8 cellular contexts compared by ENCODE assay signal in the genomic region with DNA sequence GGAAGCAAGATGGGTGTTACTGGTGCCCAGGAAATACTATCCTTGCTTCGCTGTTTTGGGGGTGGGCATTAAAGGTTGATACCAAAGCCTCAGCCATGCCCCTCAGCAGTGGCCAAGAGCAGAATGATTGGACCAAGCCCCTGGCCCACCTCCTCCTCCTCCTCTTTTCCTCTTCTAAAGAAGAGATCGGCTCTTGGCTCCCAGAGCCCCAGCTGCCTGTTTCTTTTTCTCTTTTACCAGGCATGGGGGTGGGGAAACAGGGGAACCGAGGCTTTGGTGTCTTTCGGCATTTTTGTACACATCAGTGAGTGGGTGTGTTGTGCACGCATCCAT. TPM values are rescaled to one million over a fixed set of nuclear protein-coding genes. Genes with fewer than 3 reads are reported as not detected.
DNase-seq lines count a peak whose midpoint lies in the region; ATAC-seq and TF ChIP-seq lines count a peak whose summit lies in the region.

No MANE protein-coding gene starts in this region.

- peaks cover 62% of the 10 kb centered on the region for H3K4me1 Mint-ChIP-seq in activated T-cell treated with anti-CD3 and anti-CD28 coated beads, Interleukin-2, amount 50 U/mL, for 72 hours (ENCODE audit: low read depth)

- peak overlapping the region; percentile 91 to 92 for H3K4me3 Mint-ChIP-seq in activated T-cell treated with anti-CD3 and anti-CD28 coated beads, Interleukin-2, amount 50 U/mL, for 72 hours

- peak in 1 of 2 donors; percentile 12 for ATAC-seq in activated T-cell treated with anti-CD3 and anti-CD28 coated beads, Interleukin-2, amount 50 U/mL, for 72 hours (replicated peaks in 1 of 2)
- ATAC-seq in lung (ENCODE audit: insufficient read depth, low FRiP score): no peak
- ATAC-seq in GM21529 (IDR thresholded peaks at IDR 0.05; ENCODE audit: unreplicated experiment): no peak

- TF ChIP-seq CTCF in ascending aorta (IDR thresholded peaks at IDR 0.05) (no peak), lung (IDR thresholded peaks at IDR 0.05; ENCODE audit: control extremely low read depth, extremely low read depth) (no peak), tibial artery (IDR thresholded peaks at IDR 0.05) (no peak)

- no peaks in the 10 kb centered on the region for H3K27me3 Mint-ChIP-seq in activated T-cell treated with anti-CD3 and anti-CD28 coated beads, Interleukin-2, amount 50 U/mL, for 72 hours (ENCODE audit: low read depth)

- H3K36me3 ChIP-seq in ascending aorta (no peaks in the 10 kb centered on the region), lung (ENCODE audit: control insufficient read depth in 2 of 2, insufficient read depth in 2 of 2, low read length in 2 of 2) (no peaks in the 10 kb centered on the region), tibial artery (no peaks in the 10 kb centered on the region)

- intact Hi-C loops in ascending aorta (cut with DNase I): loop anchor here (2.0 kb wide), 1 partner anchor 24 kb away; no protein-coding TSS in a partner anchor
- intact Hi-C loops in tibial artery (cut with DNase I; ENCODE audit: low total_unique reads): no loop called here

- no peaks in the 10 kb centered on the region for H3K27me3 ChIP-seq in ascending aorta
- no peaks in the 10 kb centered on the region for H3K27me3 ChIP-seq in lung (ENCODE audit: control insufficient read depth, insufficient read depth)
- no peaks in the 10 kb centered on the region for H3K27me3 ChIP-seq in tibial artery

- H3K4me1 ChIP-seq in ascending aorta: peaks cover 47 to 83% of the 10 kb centered on the region in 2 donors
- H3K4me1 ChIP-seq in lung (ENCODE audit: control insufficient read depth in 2 of 2, insufficient read depth in 2 of 2, low read length in 2 of 2): peaks cover 46 to 62% of the 10 kb centered on the region in 2 donors
- peaks cover 6 to 93% (median 90%) of the 10 kb centered on the region in 4 donors for H3K4me1 ChIP-seq in tibial artery

- H3K9me3 ChIP-seq in ascending aorta: no peaks in the 10 kb centered on the region
- no peaks in the 10 kb centered on the region for H3K9me3 ChIP-seq in lung (ENCODE audit: control insufficient read depth in 2 of 2, insufficient read depth in 1 of 2, low read length in 1 of 2)
- no peaks in the 10 kb centered on the region for H3K9me3 ChIP-seq in tibial artery

- H3K27ac ChIP-seq in ascending aorta (peak overlapping the region; percentile 91), lung (ENCODE audit: low read depth in 1 of 2, low read length in 1 of 2) (peak overlapping the region; percentile 73 to 93), tibial artery (peak overlapping the region; percentile 93 to 94)

- H3K4me3 ChIP-seq in ascending aorta (peak overlapping the region; percentile 39 to 51), lung (no peak overlapping the region), tibial artery (peak overlapping the region; percentile 16 to 47)

- peaks cover under 1% of the 10 kb centered on the region in 2 donors for H3K36me3 Mint-ChIP-seq in activated T-cell treated with anti-CD3 and anti-CD28 coated beads, Interleukin-2, amount 50 U/mL, for 72 hours (ENCODE audit: insufficient read depth in 2 of 2)

- 9 to 14% methylated on average over 5 of the region's 5 CpGs for whole genome bisulfite sequencing in lung, 2 donors

- DNase-seq in activated T-cell treated with anti-CD3 and anti-CD28 coated beads, Interleukin-2, amount 50 U/mL, for 72 hours: no peak
- no peak for DNase-seq in activated T-cell treated with anti-CD3 and anti-CD28 coated beads, Interleukin-2, amount 50 U/mL, for 48 hours
- DNase-seq in ascending aorta (ENCODE audit: low spot score in 2 of 2) (no peak), lung (ENCODE audit: low spot score) (no peak), tibial artery (no peak), AML-193 (lab: John Stamatoyannopoulos, UW) (no peak)
- DNase-seq in activated CD8-positive, alpha-beta memory T cell treated with anti-CD3 and anti-CD28 coated beads for 24 hours: no peak

- no peaks in the 10 kb centered on the region for H3K9me3 Mint-ChIP-seq in activated T-cell treated with anti-CD3 and anti-CD28 coated beads, Interleukin-2, amount 50 U/mL, for 72 hours

- H3K27ac Mint-ChIP-seq in activated T-cell treated with anti-CD3 and anti-CD28 coated beads, Interleukin-2, amount 50 U/mL, for 72 hours: peak overlapping the region; percentile 88

RNA-seq across cellular contexts. Expression of a gene that starts 5.8 kb away (rescaled TPM):
- 10 to 100 TPM; 12.2 to 14.7 TPM for total RNA-seq in activated T-cell treated with anti-CD3 and anti-CD28 coated beads, Interleukin-2, amount 50 U/mL, for 72 hours
- total RNA-seq in ascending aorta (35.4 TPM), lung (10 to 100 TPM; 41.3 to 55.9 TPM)
- polyA plus RNA-seq in lung: 10 to 100 TPM; 28.5 to 33.6 TPM

RNA-seq across cellular contexts. Expression of a gene that starts 14.3 kb away (rescaled TPM):
- 10 to 100 TPM; 82.6 to 97.0 TPM for total RNA-seq in activated T-cell treated with anti-CD3 and anti-CD28 coated beads, Interleukin-2, amount 50 U/mL, for 72 hours
- total RNA-seq in ascending aorta (176 TPM), lung (10 to 100 TPM; 69.9 to 82.3 TPM)
- polyA plus RNA-seq in lung: 100 to 1,000 TPM in 1 of 2 donors, 10 to 100 TPM in 1; 48.2 to 149 TPM

RNA-seq across cellular contexts. Expression of a gene that starts 31.8 kb away (rescaled TPM):
- 1 to 10 TPM; 4.5 to 6.3 TPM for total RNA-seq in activated T-cell treated with anti-CD3 and anti-CD28 coated beads, Interleukin-2, amount 50 U/mL, for 72 hours
- total RNA-seq in ascending aorta (0.43 TPM), lung (10 to 100 TPM in 1 of 2 donors, 1 to 10 TPM in 1; 3.2 to 19.4 TPM)
- 10 to 100 TPM in 1 of 2 donors, 1 to 10 TPM in 1; 8.7 to 19.6 TPM for polyA plus RNA-seq in lung

RNA-seq across cellular contexts. Expression of a gene that starts 53.2 kb away (rescaled TPM):
- total RNA-seq in activated T-cell treated with anti-CD3 and anti-CD28 coated beads, Interleukin-2, amount 50 U/mL, for 72 hours: 100 to 1,000 TPM; 115 to 121 TPM
- total RNA-seq in ascending aorta (82.5 TPM), lung (100 to 1,000 TPM in 1 of 2 donors, 10 to 100 TPM in 1; 84.8 to 111 TPM)
- polyA plus RNA-seq in lung: 10 to 100 TPM; 73.2 to 84.6 TPM

RNA-seq across cellular contexts. Expression of a gene that starts 53.3 kb away (rescaled TPM):
- total RNA-seq in activated T-cell treated with anti-CD3 and anti-CD28 coated beads, Interleukin-2, amount 50 U/mL, for 72 hours: not detected
- 0.43 TPM for total RNA-seq in ascending aorta
- total RNA-seq in lung: 1 to 10 TPM; 1.7 to 2.9 TPM
- polyA plus RNA-seq in lung: 100 to 1,000 TPM in 1 of 2 donors, 1 to 10 TPM in 1; 7.8 to 317 TPM
